ENCODE assay signal across 6 cellular contexts in the genomic region with DNA sequence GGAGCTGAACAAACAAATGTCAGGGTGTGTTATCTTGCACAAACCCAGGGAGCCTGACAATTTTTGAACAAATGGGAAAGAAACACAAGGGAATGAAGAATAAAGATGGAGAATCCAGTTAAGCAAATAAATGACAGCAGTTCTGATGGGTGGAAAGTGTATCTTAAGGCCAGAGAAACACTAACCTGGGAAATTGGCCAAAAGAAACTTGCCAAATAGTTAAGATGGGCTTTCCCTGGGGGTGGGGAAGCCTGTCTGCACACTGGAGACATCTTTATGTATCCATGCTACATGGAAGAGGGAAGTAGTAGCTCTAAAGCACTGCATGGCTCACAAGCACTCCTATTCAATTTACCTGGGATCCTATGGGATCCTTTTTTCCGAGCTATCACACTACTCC.
"Had no signal": no experiment of that assay in that cellular context is flagged by ENCODE, and none has a peak within 500 bp of the region (broad histone marks: within the 10 kb centered on the region; RNA-seq: fewer than 3 reads in every experiment).

No MANE protein-coding gene starts in this region.

- H3K4me1 Mint-ChIP-seq: GM23338, H9, IgD-negative memory B cell had no signal

- H3K27ac ChIP-seq: HL-60 had no signal

- DNase-seq: H9, HCEC 1CT had no signal

- ATAC-seq: GM23338, HepG2 had no signal

- H3K36me3 Mint-ChIP-seq: IgD-negative memory B cell had no signal

- H3K27ac Mint-ChIP-seq: GM23338, IgD-negative memory B cell had no signal

- H3K4me3 ChIP-seq: GM23338 had no signal

- H3K4me3 Mint-ChIP-seq: GM23338, H9, IgD-negative memory B cell had no signal

- H3K27me3 Mint-ChIP-seq: IgD-negative memory B cell had no signal
